ENCODE assay signal across 16 cellular contexts in the genomic region with DNA sequence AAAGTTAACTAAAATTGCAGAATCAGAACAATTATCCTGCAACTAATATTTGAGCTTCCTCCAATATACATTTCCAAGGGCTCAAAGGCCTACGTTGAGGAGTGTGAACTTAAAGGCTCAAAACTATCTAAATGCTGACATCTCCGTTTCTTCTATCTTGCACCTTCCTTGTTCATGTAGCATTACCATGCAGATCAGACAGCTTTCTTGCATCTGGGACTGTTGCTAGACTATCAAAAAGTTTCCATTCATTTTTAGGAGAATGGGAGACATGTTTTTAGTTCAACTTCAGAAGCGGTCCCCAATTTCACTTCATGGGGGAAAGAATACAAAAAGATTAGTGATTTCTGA. TPM values are rescaled to one million over a fixed set of nuclear protein-coding genes. Genes with fewer than 3 reads are reported as not detected.
"Had no signal": no experiment of that assay in that cellular context is flagged by ENCODE, and none has a peak within 500 bp of the region (broad histone marks: within the 10 kb centered on the region; RNA-seq: fewer than 3 reads in every experiment).

No MANE protein-coding gene starts in this region.

- H3K4me3 Mint-ChIP-seq: memory B cell; neural progenitor cell; T-helper 1 cell treated with Interleukin-12 subunit alpha and Interleukin-12 subunit beta and Interleukin-4 antibody, amounts not matched to agents 30 μg/mL and 1 μg/mL, for 36 hours; WTC11 had no signal

- H2AFZ ChIP-seq: neural progenitor cell had no signal

- H3K36me3 Mint-ChIP-seq: brain, memory B cell, neural progenitor cell, WTC11 had no signal

- DNase-seq: activated CD4-positive, alpha-beta T cell treated with anti-CD3 and anti-CD28 coated beads, Interleukin-2, amount 50 U/mL, for 1 hour; activated naive CD4-positive, alpha-beta T cell treated with anti-CD3 and anti-CD28 coated beads, Interleukin-2, amount 50 U/mL, for 16 hours; amniotic stem cell; ovary; retina; spleen; stimulated activated CD4-positive, alpha-beta T cell treated with anti-CD3 and anti-CD28 coated beads, Interleukin-2, amount 100 ng/mL, for 24 hours; stimulated activated naive CD4-positive, alpha-beta T cell; substantia nigra; upper lobe of right lung had no signal

- H3K27me3 ChIP-seq: neural progenitor cell, ovary, spleen, upper lobe of right lung had no signal

- ATAC-seq: upper lobe of right lung, WTC11 had no signal

- H3K4me2 ChIP-seq: neural progenitor cell had no signal

- H3K36me3 ChIP-seq: neural progenitor cell, ovary, spleen, upper lobe of right lung had no signal

- H3K4me3 ChIP-seq: esophagus muscularis mucosa, neural progenitor cell, ovary, spleen, upper lobe of right lung had no signal

- H3K9ac ChIP-seq: neural progenitor cell had no signal

- H3K27ac ChIP-seq: esophagus muscularis mucosa, neural progenitor cell, ovary, spleen, upper lobe of right lung had no signal

- H3K4me1 ChIP-seq: esophagus muscularis mucosa, spleen had no signal

- H3K9me3 ChIP-seq: esophagus muscularis mucosa, ovary, spleen, upper lobe of right lung had no signal

- H3K9me3 Mint-ChIP-seq: memory B cell; neural progenitor cell; T-helper 1 cell treated with Interleukin-12 subunit alpha and Interleukin-12 subunit beta and Interleukin-4 antibody, amounts not matched to agents 30 μg/mL and 1 μg/mL, for 36 hours; WTC11 had no signal

- H3K27ac Mint-ChIP-seq: neural progenitor cell; T-helper 1 cell treated with Interleukin-12 subunit alpha and Interleukin-12 subunit beta and Interleukin-4 antibody, amounts not matched to agents 30 μg/mL and 1 μg/mL, for 36 hours; WTC11 had no signal

RNA-seq across cellular contexts. Expression of gene ANKRD1, which starts 2.9 kb away (rescaled TPM):
- total RNA-seq: WTC11 had no signal
